ENCODE assay signal across 2 cellular contexts in genomic region chr7:36132025-36132424, GRCh38.
A peak's percentile ranks its signal among the peaks of the same experiment; 100 is the strongest.
TF ChIP-seq lines count a peak whose summit lies in the region.

No MANE protein-coding gene starts in this region.

TF ChIP-seq in HCT116, 20 proteins besides CTCF, POLR2A, EP300 and RAD21:
- TF ChIP-seq SRF (IDR thresholded peaks at IDR 0.05; ENCODE audit: low read depth) (no peak), EZH2phosphoT487 (IDR thresholded peaks at IDR 0.05; ENCODE audit: borderline replicate concordance) (no peak), ZNF274 (IDR thresholded peaks at IDR 0.05; ENCODE audit: low read depth, low read length) (no peak), YY1 (IDR thresholded peaks at IDR 0.05; ENCODE audit: extremely low read depth, insufficient replicate concordance, low read depth, low read length) (no peak), ZFX (IDR thresholded peaks at IDR 0.05) (no peak), EZH2 (IDR thresholded peaks at IDR 0.05) (no peak), FOSL1 (IDR thresholded peaks at IDR 0.05; ENCODE audit: low read depth) (no peak), SIN3A (IDR thresholded peaks at IDR 0.05; ENCODE audit: low read depth) (no peak), SP1 (IDR thresholded peaks at IDR 0.05; ENCODE audit: low read depth) (no peak), POLR2AphosphoS5 (IDR thresholded peaks at IDR 0.05; ENCODE audit: low read depth, low read length) (no peak), EGR1 (IDR thresholded peaks at IDR 0.05; ENCODE audit: low read depth) (no peak), CBX3 (IDR thresholded peaks at IDR 0.05; ENCODE audit: low read depth) (no peak), JUND (IDR thresholded peaks at IDR 0.05) (no peak), ELF1 (IDR thresholded peaks at IDR 0.05; ENCODE audit: borderline replicate concordance, low read depth) (no peak), TCF7L2 (IDR thresholded peaks at IDR 0.05; ENCODE audit: borderline replicate concordance, extremely low read depth, insufficient read depth, insufficient read length) (no peak)
- TF ChIP-seq, protein P1, sequence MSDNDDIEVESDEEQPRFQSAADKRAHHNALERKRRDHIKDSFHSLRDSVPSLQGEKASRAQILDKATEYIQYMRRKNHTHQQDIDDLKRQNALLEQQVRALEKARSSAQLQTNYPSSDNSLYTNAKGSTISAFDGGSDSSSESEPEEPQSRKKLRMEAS (IDR thresholded peaks at IDR 0.05): no peak
- TF ChIP-seq, protein P2, sequence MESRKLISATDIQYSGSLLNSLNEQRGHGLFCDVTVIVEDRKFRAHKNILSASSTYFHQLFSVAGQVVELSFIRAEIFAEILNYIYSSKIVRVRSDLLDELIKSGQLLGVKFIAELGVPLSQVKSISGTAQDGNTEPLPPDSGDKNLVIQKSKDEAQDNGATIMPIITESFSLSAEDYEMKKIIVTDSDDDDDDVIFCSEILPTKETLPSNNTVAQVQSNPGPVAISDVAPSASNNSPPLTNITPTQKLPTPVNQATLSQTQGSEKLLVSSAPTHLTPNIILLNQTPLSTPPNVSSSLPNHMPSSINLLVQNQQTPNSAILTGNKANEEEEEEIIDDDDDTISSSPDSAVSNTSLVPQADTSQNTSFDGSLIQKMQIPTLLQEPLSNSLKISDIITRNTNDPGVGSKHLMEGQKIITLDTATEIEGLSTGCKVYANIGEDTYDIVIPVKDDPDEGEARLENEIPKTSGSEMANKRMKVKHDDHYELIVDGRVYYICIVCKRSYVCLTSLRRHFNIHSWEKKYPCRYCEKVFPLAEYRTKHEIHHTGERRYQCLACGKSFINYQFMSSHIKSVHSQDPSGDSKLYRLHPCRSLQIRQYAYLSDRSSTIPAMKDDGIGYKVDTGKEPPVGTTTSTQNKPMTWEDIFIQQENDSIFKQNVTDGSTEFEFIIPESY (IDR thresholded peaks at IDR 0.05; ENCODE audit: extremely low read depth, insufficient replicate concordance, low read length): no peak
- TF ChIP-seq, protein P3, sequence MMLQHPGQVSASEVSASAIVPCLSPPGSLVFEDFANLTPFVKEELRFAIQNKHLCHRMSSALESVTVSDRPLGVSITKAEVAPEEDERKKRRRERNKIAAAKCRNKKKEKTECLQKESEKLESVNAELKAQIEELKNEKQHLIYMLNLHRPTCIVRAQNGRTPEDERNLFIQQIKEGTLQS (IDR thresholded peaks at IDR 0.05): no peak

TF ChIP-seq in K562, 482 proteins besides CTCF, POLR2A, EP300 and RAD21:
- peak; percentile 27 for TF ChIP-seq MEIS2 (IDR thresholded peaks at IDR 0.05; ENCODE audit: partially characterized antibody)
- TF ChIP-seq XRCC5 (IDR thresholded peaks at IDR 0.05; ENCODE audit: low read depth, low read length): no peak
- TF ChIP-seq, protein P4, sequence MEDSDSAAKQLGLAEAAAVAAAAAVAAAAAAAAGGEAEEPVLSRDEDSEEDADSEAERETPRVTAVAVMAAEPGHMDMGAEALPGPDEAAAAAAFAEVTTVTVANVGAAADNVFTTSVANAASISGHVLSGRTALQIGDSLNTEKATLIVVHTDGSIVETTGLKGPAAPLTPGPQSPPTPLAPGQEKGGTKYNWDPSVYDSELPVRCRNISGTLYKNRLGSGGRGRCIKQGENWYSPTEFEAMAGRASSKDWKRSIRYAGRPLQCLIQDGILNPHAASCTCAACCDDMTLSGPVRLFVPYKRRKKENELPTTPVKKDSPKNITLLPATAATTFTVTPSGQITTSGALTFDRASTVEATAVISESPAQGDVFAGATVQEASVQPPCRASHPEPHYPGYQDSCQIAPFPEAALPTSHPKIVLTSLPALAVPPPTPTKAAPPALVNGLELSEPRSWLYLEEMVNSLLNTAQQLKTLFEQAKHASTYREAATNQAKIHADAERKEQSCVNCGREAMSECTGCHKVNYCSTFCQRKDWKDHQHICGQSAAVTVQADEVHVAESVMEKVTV (CRISPR knock-in tag; IDR thresholded peaks at IDR 0.05): peak; percentile 48
- TF ChIP-seq, protein P5, sequence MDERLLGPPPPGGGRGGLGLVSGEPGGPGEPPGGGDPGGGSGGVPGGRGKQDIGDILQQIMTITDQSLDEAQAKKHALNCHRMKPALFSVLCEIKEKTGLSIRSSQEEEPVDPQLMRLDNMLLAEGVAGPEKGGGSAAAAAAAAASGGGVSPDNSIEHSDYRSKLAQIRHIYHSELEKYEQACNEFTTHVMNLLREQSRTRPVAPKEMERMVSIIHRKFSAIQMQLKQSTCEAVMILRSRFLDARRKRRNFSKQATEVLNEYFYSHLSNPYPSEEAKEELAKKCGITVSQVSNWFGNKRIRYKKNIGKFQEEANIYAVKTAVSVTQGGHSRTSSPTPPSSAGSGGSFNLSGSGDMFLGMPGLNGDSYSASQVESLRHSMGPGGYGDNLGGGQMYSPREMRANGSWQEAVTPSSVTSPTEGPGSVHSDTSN (CRISPR knock-in tag; IDR thresholded peaks at IDR 0.05; ENCODE audit: low read depth): no peak
- TF ChIP-seq, protein P5 (tag; conservative IDR thresholded peaks at IDR 0.05; ENCODE audit: low read depth): peak; percentile 70
- TF ChIP-seq, protein P6, sequence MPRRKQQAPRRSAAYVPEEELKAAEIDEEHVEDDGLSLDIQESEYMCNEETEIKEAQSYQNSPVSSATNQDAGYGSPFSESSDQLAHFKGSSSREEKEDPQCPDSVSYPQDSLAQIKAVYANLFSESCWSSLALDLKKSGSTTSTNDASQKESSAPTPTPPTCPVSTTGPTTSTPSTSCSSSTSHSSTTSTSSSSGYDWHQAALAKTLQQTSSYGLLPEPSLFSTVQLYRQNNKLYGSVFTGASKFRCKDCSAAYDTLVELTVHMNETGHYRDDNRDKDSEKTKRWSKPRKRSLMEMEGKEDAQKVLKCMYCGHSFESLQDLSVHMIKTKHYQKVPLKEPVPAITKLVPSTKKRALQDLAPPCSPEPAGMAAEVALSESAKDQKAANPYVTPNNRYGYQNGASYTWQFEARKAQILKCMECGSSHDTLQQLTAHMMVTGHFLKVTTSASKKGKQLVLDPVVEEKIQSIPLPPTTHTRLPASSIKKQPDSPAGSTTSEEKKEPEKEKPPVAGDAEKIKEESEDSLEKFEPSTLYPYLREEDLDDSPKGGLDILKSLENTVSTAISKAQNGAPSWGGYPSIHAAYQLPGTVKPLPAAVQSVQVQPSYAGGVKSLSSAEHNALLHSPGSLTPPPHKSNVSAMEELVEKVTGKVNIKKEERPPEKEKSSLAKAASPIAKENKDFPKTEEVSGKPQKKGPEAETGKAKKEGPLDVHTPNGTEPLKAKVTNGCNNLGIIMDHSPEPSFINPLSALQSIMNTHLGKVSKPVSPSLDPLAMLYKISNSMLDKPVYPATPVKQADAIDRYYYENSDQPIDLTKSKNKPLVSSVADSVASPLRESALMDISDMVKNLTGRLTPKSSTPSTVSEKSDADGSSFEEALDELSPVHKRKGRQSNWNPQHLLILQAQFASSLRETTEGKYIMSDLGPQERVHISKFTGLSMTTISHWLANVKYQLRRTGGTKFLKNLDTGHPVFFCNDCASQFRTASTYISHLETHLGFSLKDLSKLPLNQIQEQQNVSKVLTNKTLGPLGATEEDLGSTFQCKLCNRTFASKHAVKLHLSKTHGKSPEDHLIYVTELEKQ (CRISPR knock-in tag; IDR thresholded peaks at IDR 0.05): no peak
- TF ChIP-seq ZNF707 (CRISPR knock-in tag; conservative IDR thresholded peaks at IDR 0.05): no peak
TF ChIP-seq in K562: peak in this region for 3.
